ENCODE assay signal across 9 cellular contexts in the genomic region with DNA sequence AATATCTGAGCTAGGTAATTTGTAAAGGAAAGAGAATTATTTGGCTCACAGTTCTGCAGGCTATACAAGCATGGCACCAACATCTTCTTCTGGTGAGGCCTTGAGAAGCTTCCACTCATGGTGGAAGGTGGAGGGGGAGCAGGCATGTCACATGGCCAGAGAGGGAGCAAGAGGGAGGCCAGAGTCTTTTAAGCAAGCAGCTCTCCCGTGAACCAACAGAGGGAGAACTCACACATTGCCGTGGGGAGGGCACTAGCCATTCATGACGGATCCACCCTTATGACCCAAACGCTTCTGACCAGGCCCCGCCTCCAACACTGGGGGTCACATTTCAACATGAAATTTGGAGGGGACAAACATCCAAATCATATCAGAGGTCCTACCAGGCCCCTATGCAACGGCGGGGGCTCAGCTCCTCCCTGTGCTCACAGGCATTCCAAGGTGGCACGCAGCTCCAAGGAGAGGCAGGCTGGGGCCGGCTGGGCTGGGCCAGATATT. TPM values are rescaled to one million over a fixed set of nuclear protein-coding genes. Genes with fewer than 3 reads are reported as not detected.
DNase-seq lines count a peak whose midpoint lies in the region; ATAC-seq, FAIRE-seq and TF ChIP-seq lines count a peak whose summit lies in the region.
"Had no signal": no experiment of that assay in that cellular context is flagged by ENCODE, and none has a peak within 500 bp of the region (broad histone marks: within the 10 kb centered on the region; RNA-seq: fewer than 3 reads in every experiment).

No MANE protein-coding gene starts in this region.

- no peak overlapping the region for H3K4me3 ChIP-seq in AG10803 (ENCODE audit: low read length)
- no peak overlapping the region for H3K4me3 ChIP-seq in astrocyte of the spinal cord (ENCODE audit: low read depth, low read length)
- no peak overlapping the region for H3K4me3 ChIP-seq in HepG2 (replicated peaks in 1 of 3; ENCODE audit: insufficient read depth in 1 of 3, low read depth in 2 of 3, low read length in 3 of 3)

- FAIRE-seq in HepG2 (lab: Jason Lieb, UNC) = peak; percentile 15
- FAIRE-seq: endothelial cell of umbilical vein had no signal

- peak; percentile 39 for ATAC-seq in HepG2

- CTCF ChIA-PET in HepG2 (lab: Yijun Ruan, JAX; ENCODE audit: low intra/inter-chr PET ratio, low total read pairs) = no interaction called here

- TF ChIP-seq EP300 in HepG2 (IDR thresholded peaks at IDR 0.05; ENCODE audit: low read depth in 2 of 2, low read length in 2 of 2) (no peak), HepG2 (CRISPR knock-in tag; IDR thresholded peaks at IDR 0.05; ENCODE audit: borderline replicate concordance) (no peak)

- no TSS peak for BruUV-seq in HepG2 (replicated peaks; lab: Mats Ljungman, UMichigan)

- TF ChIP-seq CTCF in AG10803 (conservative IDR thresholded peaks at IDR 0.05; ENCODE audit: low read length) (peak; percentile 49), astrocyte of the spinal cord (IDR thresholded peaks at IDR 0.05; ENCODE audit: low read depth, low read length) (peak; percentile 30), HepG2 (CRISPR knock-in tag; IDR thresholded peaks at IDR 0.05) (0 out of 2 replicates have a peak, but pooled peaks have one; percentile 15), GM20000 (IDR thresholded peaks at IDR 0.05; ENCODE audit: extremely low read depth, missing control alignments) (no peak)

- peaks cover 11% of the 10 kb centered on the region for H3K4me1 ChIP-seq in HepG2 (ENCODE audit: insufficient read depth, low read length)

- H3K4me2 ChIP-seq in HepG2 (ENCODE audit: low read depth, low read length) = no peak overlapping the region

- no peak overlapping the region for H3K9ac ChIP-seq in HepG2 (ENCODE audit: insufficient read depth, low read depth, low read length)

- intact Hi-C loops in HepG2 (cut with micrococcal nuclease; ENCODE audit: unreplicated experiment) = no loop called here

- 29% methylated on average over 6 of the region's 9 CpGs for WGBS in HepG2 (ENCODE audit: low lambda C conversion rate)

- no peaks in the 10 kb centered on the region for H3K79me2 ChIP-seq in HepG2 (ENCODE audit: insufficient read depth, low read length)

- peaks cover 2% of the 10 kb centered on the region; the same call in 1 of the 2 replicates for H4K20me1 ChIP-seq in HepG2 (ENCODE audit: insufficient read depth, low read length)

- no peak for TF ChIP-seq RAD21 in HepG2 (CRISPR knock-in tag; IDR thresholded peaks at IDR 0.05)

- H3K27me3 ChIP-seq in HepG2 (ENCODE audit: control insufficient read depth in 1 of 2, insufficient read depth in 2 of 2, low read length in 2 of 2) = peaks cover 9 to 28% of the 10 kb centered on the region in 2 experiments

- H3K9me3 ChIP-seq in HepG2 (ENCODE audit: low read length) = no peaks in the 10 kb centered on the region

- POLR2A ChIA-PET in HepG2 (lab: Yijun Ruan, JAX) = no interaction called here

- in situ Hi-C loops in KBM-7 (cut with MboI; ENCODE audit: low pct_unique_long_range_greater_than_20kb, low sequenced_read_pairs) (no loop called here), astrocyte of the spinal cord (cut with HindIII; ENCODE audit: low sequenced_read_pairs) (no loop called here), HepG2 (cut with HindIII; ENCODE audit: extremely low pct_ligation_motif_present, low pct_unique_long_range_greater_than_20kb) (no loop called here)

- no peak overlapping the region for H3K27ac ChIP-seq in HepG2 (ENCODE audit: extremely low read length, insufficient read depth, low read length)

- TF ChIP-seq POLR2A in HepG2 (IDR thresholded peaks at IDR 0.05; ENCODE audit: insufficient read depth in 1 of 2, low read depth in 2 of 2, low read length in 2 of 2) = no peak

- H2AFZ ChIP-seq in HepG2 (ENCODE audit: low read length) = no peak overlapping the region

- no peaks in the 10 kb centered on the region for H3K36me3 ChIP-seq in HepG2 (replicated peaks in 1 of 2; ENCODE audit: control insufficient read depth in 1 of 2, insufficient read depth in 2 of 2, low read length in 2 of 2)

- DNase-seq in AG10803 (ENCODE audit: low read depth) (peak; percentile 49), KBM-7 (peak; percentile 38), astrocyte of the spinal cord (ENCODE audit: low read depth, low spot score) (no peak), HepG2 (ENCODE audit: low spot score) (peak; percentile 27), GM20000 (ENCODE audit: low spot score) (no peak), DMS153 (lab: John Stamatoyannopoulos, UW) (no peak), HuH-7 (ENCODE audit: low spot score) (no peak), NCI-H1048 (lab: John Stamatoyannopoulos, UW) (no peak)

TF ChIP-seq in HepG2, 621 proteins besides CTCF, POLR2A, EP300 and RAD21:
- TF ChIP-seq ZSCAN29 (CRISPR knock-in tag; conservative IDR thresholded peaks at IDR 0.05) (no peak), ZNF468 (CRISPR knock-in tag; IDR thresholded peaks at IDR 0.05) (no peak), ZFY (CRISPR knock-in tag; IDR thresholded peaks at IDR 0.05) (no peak), ZNF30 (CRISPR knock-in tag; IDR thresholded peaks at IDR 0.05) (no peak), ZNF343 (CRISPR knock-in tag; IDR thresholded peaks at IDR 0.05) (no peak)
- TF ChIP-seq, protein P1, sequence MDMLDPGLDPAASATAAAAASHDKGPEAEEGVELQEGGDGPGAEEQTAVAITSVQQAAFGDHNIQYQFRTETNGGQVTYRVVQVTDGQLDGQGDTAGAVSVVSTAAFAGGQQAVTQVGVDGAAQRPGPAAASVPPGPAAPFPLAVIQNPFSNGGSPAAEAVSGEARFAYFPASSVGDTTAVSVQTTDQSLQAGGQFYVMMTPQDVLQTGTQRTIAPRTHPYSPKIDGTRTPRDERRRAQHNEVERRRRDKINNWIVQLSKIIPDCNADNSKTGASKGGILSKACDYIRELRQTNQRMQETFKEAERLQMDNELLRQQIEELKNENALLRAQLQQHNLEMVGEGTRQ (IDR thresholded peaks at IDR 0.05; ENCODE audit: low read depth, low read length) = peak; percentile 3; the same call in 1 of the 2 replicates
- TF ChIP-seq, protein P1 (CRISPR knock-in tag; IDR thresholded peaks at IDR 0.05; ENCODE audit: borderline replicate concordance) = no peak
- TF ChIP-seq, protein P2, sequence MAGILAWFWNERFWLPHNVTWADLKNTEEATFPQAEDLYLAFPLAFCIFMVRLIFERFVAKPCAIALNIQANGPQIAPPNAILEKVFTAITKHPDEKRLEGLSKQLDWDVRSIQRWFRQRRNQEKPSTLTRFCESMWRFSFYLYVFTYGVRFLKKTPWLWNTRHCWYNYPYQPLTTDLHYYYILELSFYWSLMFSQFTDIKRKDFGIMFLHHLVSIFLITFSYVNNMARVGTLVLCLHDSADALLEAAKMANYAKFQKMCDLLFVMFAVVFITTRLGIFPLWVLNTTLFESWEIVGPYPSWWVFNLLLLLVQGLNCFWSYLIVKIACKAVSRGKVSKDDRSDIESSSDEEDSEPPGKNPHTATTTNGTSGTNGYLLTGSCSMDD (CRISPR knock-in tag; IDR thresholded peaks at IDR 0.05) = no peak

RNA-seq across cellular contexts. Expression of a gene that starts 4.6 kb away (rescaled TPM):
- not detected in 2 replicates for total RNA-seq in HepG2 (2016; rRNA removed; fragmentation: Illumina TruSeq; extraction: Trizol)
- total RNA-seq in HepG2 (2016; cell fraction: cytosol; rRNA removed; fragmentation: Illumina TruSeq; extraction: Trizol; ENCODE audit: low read depth) = not detected in 2 replicates
- not detected in 2 replicates for total RNA-seq in HepG2 (2016; cell fraction: insoluble cytoplasmic fraction; rRNA removed; fragmentation: Illumina TruSeq; extraction: Trizol)
- total RNA-seq in HepG2 (2016; cell fraction: membrane; rRNA removed; fragmentation: Illumina TruSeq; extraction: Trizol) = not detected in 2 replicates
- not detected in 2 replicates for total RNA-seq in HepG2 (2016; cell fraction: nucleus; rRNA removed; fragmentation: Illumina TruSeq; extraction: Trizol)
- 0.08 and 0.35 TPM in 2 replicates for polyA plus RNA-seq in HepG2 (2011; rRNA removed)
- polyA plus RNA-seq in HepG2 (2011; cell fraction: cytosol; rRNA removed) = 0.25 and 0.28 TPM in 2 replicates
- polyA plus RNA-seq in HepG2 (2011; cell fraction: nucleus; rRNA removed) = 0.13 and 0.62 TPM in 2 replicates
- polyA plus RNA-seq in HepG2 (2012) = 0.80 TPM in 1 of 2 replicates, not detected in the other
- not detected in 2 replicates for polyA plus RNA-seq in HepG2 (2016; cell fraction: cytosol; fragmentation: Illumina TruSeq; extraction: Trizol; ENCODE audit: low read depth)
- not detected in 2 replicates for polyA plus RNA-seq in HepG2 (2016; cell fraction: insoluble cytoplasmic fraction; fragmentation: Illumina TruSeq; extraction: Trizol; ENCODE audit: low read depth)
- not detected in 2 replicates for polyA plus RNA-seq in HepG2 (2016; cell fraction: membrane; fragmentation: Illumina TruSeq; extraction: Trizol; ENCODE audit: low read depth)
- not detected in 2 replicates for polyA plus RNA-seq in HepG2 (2016; cell fraction: nucleus; fragmentation: Illumina TruSeq; extraction: Trizol; ENCODE audit: insufficient read depth, low read depth)
- not detected in 2 replicates for polyA minus RNA-seq in HepG2 (2011; rRNA and poly(A)+ RNA removed; ENCODE audit: low replicate concordance)
- 0.49 TPM in 1 of 2 replicates, not detected in the other for polyA minus RNA-seq in HepG2 (2011; cell fraction: cytosol; rRNA and poly(A)+ RNA removed)
- polyA minus RNA-seq in HepG2 (2011; cell fraction: nucleus; rRNA and poly(A)+ RNA removed) = not detected in 2 replicates

Comparison
In these comparisons a context has a peak if more than half of its experiments do, and no peak if none do; other contexts are left out.
1. DNase-seq: peak in AG10803 (single experiment), KBM-7 (single experiment) and HepG2 (single experiment); none in astrocyte of the spinal cord (single experiment), GM20000 (single experiment), DMS153 (single experiment), HuH-7 (single experiment) and NCI-H1048 (single experiment).